Comparison of ENCODE assay signal across 8 cellular contexts in genomic region chr19:18000981-18001836, GRCh38. TPM values are rescaled to one million over a fixed set of nuclear protein-coding genes. Genes with fewer than 3 reads are reported as not detected.
DNase-seq lines count a peak whose midpoint lies in the region; ATAC-seq and TF ChIP-seq lines count a peak whose summit lies in the region.

No MANE protein-coding gene starts in this region.

- H4K20me1 ChIP-seq in mammary epithelial cell (ENCODE audit: insufficient read depth, low read length), result no peaks in the 10 kb centered on the region

- no TSS peak for BruUV-seq in mammary epithelial cell (replicated peaks; lab: Mats Ljungman, UMichigan)

- H3K4me2 ChIP-seq in mammary epithelial cell (ENCODE audit: insufficient read depth, low read depth, low read length), result peak overlapping the region; percentile 93

- peak overlapping the region; percentile 53 for H3K9ac ChIP-seq in mammary epithelial cell (ENCODE audit: insufficient read depth, low read length)

- POLR2A ChIA-PET in HEK293T (lab: Yijun Ruan, JAX), result interaction anchor here (1.2 to 1.4 kb wide), 2 partner anchors 69 to 142 kb away, joined by 4 to 5 read pairs; partner anchors contain the start of genes CCDC124 and RPL18A

- CTCF ChIA-PET in HEK293T (lab: Yijun Ruan, JAX) (no interaction called here), mammary epithelial cell (lab: Charles Lee; ENCODE audit: low non-redundant PET) (interaction anchor here (0.6 to 1.4 kb wide), 3 partner anchors 61 to 662 kb away, joined by 3 to 5 read pairs (median 3); no protein-coding TSS in a partner anchor)

- peak overlapping the region; percentile 46 for H3K27ac ChIP-seq in mammary epithelial cell (ENCODE audit: insufficient read depth, low read depth, low read length)

- H3K27me3 ChIP-seq in mammary epithelial cell (ENCODE audit: insufficient read depth, low read length), result no peaks in the 10 kb centered on the region

- in situ Hi-C loops in mammary epithelial cell (cut with MboI; ENCODE audit: low sequenced_read_pairs in 2 of 2), result loop anchor here in 1 of 2 donors (10.0 kb wide), 1 partner anchor 136 kb away; no protein-coding TSS in a partner anchor

- intact Hi-C loops in mammary epithelial cell (cut with micrococcal nuclease), result no loop called here

- ATAC-seq in GM21526 (IDR thresholded peaks at IDR 0.05; ENCODE audit: low FRiP score, unreplicated experiment), result no peak

- WGBS in mammary epithelial cell (ENCODE audit: low coverage, missing lambda C conversion rate), result 2% methylated on average over 17 of the region's 104 CpGs

- no peaks in the 10 kb centered on the region for H3K9me3 ChIP-seq in mammary epithelial cell (replicated peaks; ENCODE audit: insufficient read depth, low read length)

- peak overlapping the region; percentile 92 for H2AFZ ChIP-seq in mammary epithelial cell (ENCODE audit: low read depth, low read length)

- DNase-seq in GM04504 (ENCODE audit: low read depth), result peak; percentile 65
- DNase-seq in HEK293T (ENCODE audit: extremely low spot score), result peak; percentile 63
- peak; percentile 39 for DNase-seq in NCI-H1694 (lab: John Stamatoyannopoulos, UW)
- DNase-seq in mammary epithelial cell, result peak; percentile 84
- peak; percentile 62 for DNase-seq in iris pigment epithelial cell (ENCODE audit: low read depth)
- peak; percentile 77 to 84 (median 77) for DNase-seq in stimulated activated CD4-positive, alpha-beta T cell treated with anti-CD3 and anti-CD28 coated beads, Interleukin-12 subunit alpha, Interleukin-12 subunit beta, amount 100 ng/mL, for 48 hours (ENCODE audit: low read depth in 2 of 3, low spot score in 1 of 3)

- dilution Hi-C loops in mammary epithelial cell (cut with HindIII; ENCODE audit: low sequenced_read_pairs), result loop anchor here (5.0 kb wide), 1 partner anchor 41 kb away; no protein-coding TSS in a partner anchor

- no peaks in the 10 kb centered on the region for H3K36me3 ChIP-seq in mammary epithelial cell (ENCODE audit: insufficient read depth, low read length)

- H3K79me2 ChIP-seq in mammary epithelial cell (ENCODE audit: insufficient read depth, low read length), result peaks cover 15% of the 10 kb centered on the region

- H3K4me3 ChIP-seq in WI38 (ENCODE audit: low read depth, low read length) (peak overlapping the region; percentile 68), mammary epithelial cell (replicated peaks in 1 of 3; ENCODE audit: insufficient read depth in 1 of 3, low read depth in 2 of 3, low read length in 3 of 3) (peak overlapping the region; percentile 66 to 84 (median 75))

- TF ChIP-seq CTCF in WI38 (IDR thresholded peaks at IDR 0.05; ENCODE audit: low read depth, low read length) (no peak), mammary epithelial cell (conservative IDR thresholded peaks at IDR 0.05 in 1 of 2, IDR thresholded peaks at IDR 0.05 in 1 of 2; ENCODE audit: extremely low read depth in 1 of 2, insufficient read depth in 1 of 2, low read depth in 1 of 2, low read length in 2 of 2) (no peak)

- peaks cover 4% of the 10 kb centered on the region for H3K4me1 ChIP-seq in mammary epithelial cell (ENCODE audit: insufficient read depth, low read length)

TF ChIP-seq in HEK293T, 16 proteins besides CTCF, POLR2A, EP300 and RAD21:
- TF ChIP-seq L3MBTL2 (conservative IDR thresholded peaks at IDR 0.05) (peak; percentile 84), BHLHE40 (IDR thresholded peaks at IDR 0.05; ENCODE audit: borderline replicate concordance) (no peak), ARNT (IDR thresholded peaks at IDR 0.05) (no peak), FOXM1 (IDR thresholded peaks at IDR 0.05; ENCODE audit: borderline replicate concordance) (no peak), FOXK2 (IDR thresholded peaks at IDR 0.05) (no peak)
- TF ChIP-seq, protein P1, sequence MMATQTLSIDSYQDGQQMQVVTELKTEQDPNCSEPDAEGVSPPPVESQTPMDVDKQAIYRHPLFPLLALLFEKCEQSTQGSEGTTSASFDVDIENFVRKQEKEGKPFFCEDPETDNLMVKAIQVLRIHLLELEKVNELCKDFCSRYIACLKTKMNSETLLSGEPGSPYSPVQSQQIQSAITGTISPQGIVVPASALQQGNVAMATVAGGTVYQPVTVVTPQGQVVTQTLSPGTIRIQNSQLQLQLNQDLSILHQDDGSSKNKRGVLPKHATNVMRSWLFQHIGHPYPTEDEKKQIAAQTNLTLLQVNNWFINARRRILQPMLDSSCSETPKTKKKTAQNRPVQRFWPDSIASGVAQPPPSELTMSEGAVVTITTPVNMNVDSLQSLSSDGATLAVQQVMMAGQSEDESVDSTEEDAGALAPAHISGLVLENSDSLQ (IDR thresholded peaks at IDR 0.05), result no peak

RNA-seq across cellular contexts. Expression of gene ARRDC2, which starts 6.8 kb away (rescaled TPM):
- 1 to 10 TPM; 4.2 to 6.9 TPM for total RNA-seq in mammary epithelial cell
- 3.4 TPM for polyA plus RNA-seq in mammary epithelial cell
- not detected for polyA minus RNA-seq in mammary epithelial cell

RNA-seq across cellular contexts. Expression of gene KCNN1, which starts 34.3 kb away (rescaled TPM):
- under 1 TPM in 1 of 2 donors, not detected in 1; 0.24 TPM for total RNA-seq in mammary epithelial cell
- polyA plus RNA-seq in mammary epithelial cell, result 0.05 TPM
- polyA minus RNA-seq in mammary epithelial cell, result not detected
